In genomic region chr10:69119896-69120295, GRCh38 we compare ENCODE assay signal across 23 cellular contexts. TPM values are rescaled to one million over a fixed set of nuclear protein-coding genes. Genes with fewer than 3 reads are reported as not detected.
"Had no signal": no experiment of that assay in that cellular context is flagged by ENCODE, and none has a peak within 500 bp of the region (broad histone marks: within the 10 kb centered on the region; RNA-seq: fewer than 3 reads in every experiment).

No MANE protein-coding gene starts in this region.

- H3K27me3 ChIP-seq: breast epithelium, heart right ventricle, sigmoid colon, testis, upper lobe of left lung had no signal

- H3K36me3 ChIP-seq: breast epithelium, heart right ventricle, left ventricle myocardium inferior, sigmoid colon, upper lobe of left lung had no signal

- H3K27me3 Mint-ChIP-seq: activated naive CD8-positive, alpha-beta T cell treated with anti-CD3 and anti-CD28 coated beads for 36 hours had no signal

- H3K4me3 Mint-ChIP-seq: activated naive CD8-positive, alpha-beta T cell treated with anti-CD3 and anti-CD28 coated beads for 36 hours; activated T-cell treated with anti-CD3 and anti-CD28 coated beads, Interleukin-2, amount 50 U/mL, for 4 hours; endodermal cell; natural killer cell; WTC11 had no signal

- H3K4me3 ChIP-seq: breast epithelium, coronary artery, heart right ventricle, left ventricle myocardium inferior, sigmoid colon, testis, upper lobe of left lung had no signal

- H3K36me3 Mint-ChIP-seq: activated naive CD8-positive, alpha-beta T cell treated with anti-CD3 and anti-CD28 coated beads for 36 hours; natural killer cell; WTC11 had no signal

- H3K27ac Mint-ChIP-seq: activated naive CD8-positive, alpha-beta T cell treated with anti-CD3 and anti-CD28 coated beads for 36 hours; activated T-helper 2 cell treated with anti-CD3 and anti-CD28 coated beads, Interferon-gamma antibody, Interleukin-2, Interleukin-4, amounts not matched to agents 10 μg/mL and 5 μg/mL and 100 μg/mL, durations not matched to agents 14 hours and 24 hours and 36 hours; endodermal cell; natural killer cell; progenitor cell of endocrine pancreas; WTC11 had no signal

- H3K9me3 Mint-ChIP-seq: activated naive CD8-positive, alpha-beta T cell treated with anti-CD3 and anti-CD28 coated beads for 36 hours; activated T-cell treated with anti-CD3 and anti-CD28 coated beads, Interleukin-2, amount 50 U/mL, for 4 hours; activated T-helper 2 cell treated with anti-CD3 and anti-CD28 coated beads, Interferon-gamma antibody, Interleukin-2, Interleukin-4, amounts not matched to agents 10 μg/mL and 5 μg/mL and 100 μg/mL, durations not matched to agents 14 hours and 24 hours and 36 hours; endodermal cell; natural killer cell; WTC11 had no signal

- FAIRE-seq: keratinocyte had no signal

- H3K9me3 ChIP-seq: breast epithelium, heart right ventricle, left ventricle myocardium inferior, sigmoid colon, testis, upper lobe of left lung had no signal

- H3K27ac ChIP-seq: breast epithelium, coronary artery, epithelial cell of prostate, heart right ventricle, left ventricle myocardium inferior, sigmoid colon, testis, upper lobe of left lung had no signal

- DNase-seq: activated naive CD4-positive, alpha-beta T cell treated with Interleukin-2 at 50 U/mL for 16 hours; activated naive CD8-positive, alpha-beta T cell treated with anti-CD3 and anti-CD28 coated beads for 36 hours; activated T-cell treated with anti-CD3 and anti-CD28 coated beads, Interleukin-2, amount 50 U/mL, for 4 hours; endodermal cell; foreskin fibroblast; heart right ventricle; left ventricle myocardium inferior; midbrain; natural killer cell; retina; sigmoid colon; stimulated activated CD4-positive, alpha-beta T cell treated with anti-CD3 and anti-CD28 coated beads, Interleukin-4, amount 100 ng/mL, for 1 hour; stimulated activated naive CD4-positive, alpha-beta T cell; T-helper 9 cell; testis; upper lobe of left lung had no signal

- H3K4me1 ChIP-seq: testis had no signal

RNA-seq across cellular contexts. Expression of gene SRGN, which starts 32.0 kb away (rescaled TPM):
- total RNA-seq: endodermal cell, progenitor cell of endocrine pancreas had no signal
